7 cellular contexts compared by ENCODE assay signal in the genomic region with DNA sequence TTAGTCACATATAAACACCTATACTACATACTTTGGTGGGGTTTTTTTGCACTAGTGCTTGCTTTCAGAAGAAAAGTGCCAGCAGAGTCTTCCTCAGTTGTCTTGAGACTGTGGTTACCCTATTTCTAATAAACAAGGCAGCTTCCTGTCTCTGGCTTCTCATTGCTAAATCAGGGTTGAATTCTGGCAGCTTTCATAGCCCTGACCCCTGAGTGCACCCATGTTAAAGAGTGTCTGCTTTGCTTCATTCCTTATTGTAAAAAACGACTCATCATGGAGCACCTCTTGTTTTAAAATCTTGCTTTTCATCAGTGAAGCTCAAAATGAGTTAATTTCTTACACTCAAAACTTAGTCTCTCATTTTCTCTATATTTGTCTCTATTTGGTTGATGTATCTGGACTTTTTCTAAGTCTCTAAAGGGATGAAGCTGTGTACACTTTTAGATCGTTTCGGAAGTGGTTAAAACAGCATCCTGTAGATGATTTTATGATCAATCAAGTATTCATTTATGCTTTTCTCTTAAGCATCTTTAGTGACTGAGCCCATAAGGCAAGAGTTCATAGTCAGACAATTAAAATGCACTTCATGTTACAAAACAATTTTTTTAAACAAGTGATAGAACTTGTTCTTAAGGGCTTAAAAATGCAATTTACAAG.
DNase-seq lines count a peak whose midpoint lies in the region; ATAC-seq and TF ChIP-seq lines count a peak whose summit lies in the region.

No MANE protein-coding gene starts in this region.

- WGBS in transverse colon (ENCODE audit: low coverage in 1 of 2), 2 donors, result 38 to 63% methylated on average over 3 of the region's 3 CpGs

- H3K79me2 ChIP-seq in OCI-LY3 (ENCODE audit: low read length), result peaks cover 11% of the 10 kb centered on the region

- H3K4me1 ChIP-seq in OCI-LY3 (ENCODE audit: low read length) (peaks cover 32% of the 10 kb centered on the region), transverse colon (peaks cover 5 to 33% (median 8%) of the 10 kb centered on the region in 4 donors)

- no peak overlapping the region for H2AFZ ChIP-seq in OCI-LY3 (ENCODE audit: low read depth, low read length)

- H3K9ac ChIP-seq in OCI-LY3 (ENCODE audit: low read length), result no peak overlapping the region

- H3K4me3 ChIP-seq in OCI-LY3 (ENCODE audit: low read length), result peak overlapping the region; percentile 65
- H3K4me3 ChIP-seq in transverse colon, result no peak overlapping the region

- peak; percentile 28 for DNase-seq in globus pallidus (ENCODE audit: low spot score)
- no peak for DNase-seq in transverse colon
- DNase-seq in NCI-H2227 treated with DMSO at 0.1 percent for 48 hours (lab: John Stamatoyannopoulos, UW), result no peak
- no peak for DNase-seq in NCI-H524 (lab: John Stamatoyannopoulos, UW)

- no peak for TF ChIP-seq POLR2A in transverse colon (IDR thresholded peaks at IDR 0.05)

- TF ChIP-seq EP300 in transverse colon (IDR thresholded peaks at IDR 0.05; ENCODE audit: low read depth), result no peak

- H3K27me3 ChIP-seq in OCI-LY3 (ENCODE audit: low read depth, low read length), result no peaks in the 10 kb centered on the region
- no peaks in the 10 kb centered on the region for H3K27me3 ChIP-seq in transverse colon

- peak overlapping the region; percentile 79; the same call in 1 of the 2 replicates for H3K27ac ChIP-seq in OCI-LY3 (ENCODE audit: low read length)
- peak overlapping the region; percentile 65 to 71 (median 66) for H3K27ac ChIP-seq in transverse colon

- H3K36me3 ChIP-seq in OCI-LY3 (replicated peaks; ENCODE audit: low read depth, low read length) (no peaks in the 10 kb centered on the region), transverse colon (no peaks in the 10 kb centered on the region)

- peak; percentile 43 for ATAC-seq in GM18520 (IDR thresholded peaks at IDR 0.05; ENCODE audit: unreplicated experiment)
- ATAC-seq in HG02588 (IDR thresholded peaks at IDR 0.05; ENCODE audit: unreplicated experiment), result peak; percentile 67

- intact Hi-C loops in transverse colon (cut with DNase I; ENCODE audit: low total_unique reads), result no loop called here

- H3K9me3 ChIP-seq in OCI-LY3 (ENCODE audit: insufficient read depth, low read length), result no peaks in the 10 kb centered on the region
- peaks cover 0 to 3% of the 10 kb centered on the region in 2 donors for H3K9me3 ChIP-seq in transverse colon

- no peaks in the 10 kb centered on the region for H4K20me1 ChIP-seq in OCI-LY3 (ENCODE audit: insufficient read depth, low read length)

- peak overlapping the region; percentile 87 for H3K4me2 ChIP-seq in OCI-LY3 (ENCODE audit: low read length)

- in situ Hi-C loops in transverse colon (cut with MboI; ENCODE audit: low pct_ligation_motif_present in 1 of 4, low pct_unique_long_range_greater_than_20kb in 1 of 4, low sequenced_read_pairs in 3 of 4), result no loop called here

- no peak for TF ChIP-seq CTCF in OCI-LY3 (IDR thresholded peaks at IDR 0.05; ENCODE audit: low read depth, low read length)
- no peak for TF ChIP-seq CTCF in transverse colon (IDR thresholded peaks at IDR 0.05)
